ENCODE assay signal across 1 cellular context in genomic region chr17:29140051-29140582, GRCh38.
TF ChIP-seq lines count a peak whose summit lies in the region.

No MANE protein-coding gene starts in this region.

TF ChIP-seq in HepG2, 621 proteins besides CTCF, POLR2A, EP300 and RAD21 (continued from another document):
- TF ChIP-seq ZNF280B (CRISPR knock-in tag; IDR thresholded peaks at IDR 0.05; ENCODE audit: borderline replicate concordance): no peak
- TF ChIP-seq ZNF670 (CRISPR knock-in tag; IDR thresholded peaks at IDR 0.05; ENCODE audit: borderline replicate concordance): no peak
- TF ChIP-seq KLF12 (CRISPR knock-in tag; IDR thresholded peaks at IDR 0.05; ENCODE audit: borderline replicate concordance): no peak
- TF ChIP-seq FOSL1 (CRISPR knock-in tag; IDR thresholded peaks at IDR 0.05; ENCODE audit: borderline replicate concordance): no peak
- no peak for TF ChIP-seq ZBTB21 (CRISPR knock-in tag; IDR thresholded peaks at IDR 0.05)
- TF ChIP-seq RNF219 (CRISPR knock-in tag; IDR thresholded peaks at IDR 0.05): no peak
- TF ChIP-seq RARG (CRISPR knock-in tag; IDR thresholded peaks at IDR 0.05; ENCODE audit: low read depth): no peak
- no peak for TF ChIP-seq SRSF4 (IDR thresholded peaks at IDR 0.05; ENCODE audit: low read depth, low read length, poor library complexity, severe bottlenecking)
- TF ChIP-seq SNAPC5 (CRISPR knock-in tag; IDR thresholded peaks at IDR 0.05; ENCODE audit: borderline replicate concordance): no peak
- no peak for TF ChIP-seq HNRNPUL1 (IDR thresholded peaks at IDR 0.05; ENCODE audit: low read depth, low read length)
- no peak for TF ChIP-seq NR2C2 (CRISPR knock-in tag; IDR thresholded peaks at IDR 0.05; ENCODE audit: borderline replicate concordance)
- no peak for TF ChIP-seq ZNF607 (CRISPR knock-in tag; IDR thresholded peaks at IDR 0.05; ENCODE audit: borderline replicate concordance)
